Comparison of ENCODE assay signal across 9 cellular contexts in the genomic region with DNA sequence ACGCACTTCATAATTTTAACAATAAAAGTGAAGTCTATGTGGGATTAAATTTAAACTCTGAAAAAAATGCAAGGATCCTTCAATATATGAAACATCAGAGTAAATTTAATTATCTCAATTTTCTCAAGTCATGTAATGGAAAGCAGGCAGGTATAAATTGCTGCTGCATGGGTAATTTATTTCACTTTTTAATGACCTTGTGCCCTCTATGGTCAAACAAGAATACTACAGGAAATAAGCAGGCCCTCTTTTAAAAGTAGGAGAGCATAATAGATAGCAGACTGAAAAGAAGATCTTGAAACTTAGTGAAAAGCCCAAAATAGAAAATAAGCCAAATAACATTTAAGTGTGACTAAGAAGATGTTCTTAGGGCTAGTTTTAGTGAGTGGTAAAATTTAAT. TPM values are rescaled to one million over a fixed set of nuclear protein-coding genes. Genes with fewer than 3 reads are reported as not detected.
DNase-seq lines count a peak whose midpoint lies in the region; ATAC-seq and TF ChIP-seq lines count a peak whose summit lies in the region.
"Had no signal": no experiment of that assay in that cellular context is flagged by ENCODE, and none has a peak within 500 bp of the region (broad histone marks: within the 10 kb centered on the region; RNA-seq: fewer than 3 reads in every experiment).

No MANE protein-coding gene starts in this region.

- DNase-seq in GM13976 (ENCODE audit: low spot score) (peak; percentile 37), HuH-7.5 (ENCODE audit: low spot score) (peak; percentile 29), activated B cell treated with CpG ODN at 0.5 μM for 24 hours (no peak), neural progenitor cell (ENCODE audit: low spot score) (peak; percentile 13), NCI-H2029 treated with DMSO at 0.1 percent for 48 hours (lab: John Stamatoyannopoulos, UW) (no peak), NCI-H1436 treated with DMSO at 0.1 percent for 48 hours (lab: John Stamatoyannopoulos, UW) (no peak), EL (no peak)

- no peak overlapping the region for H3K4me3 Mint-ChIP-seq in activated B cell treated with CpG ODN at 0.5 μM for 24 hours
- H3K4me3 Mint-ChIP-seq in neural progenitor cell = no peak overlapping the region

- H3K4me1 Mint-ChIP-seq in activated B cell treated with CpG ODN at 0.5 μM for 24 hours (peaks cover 34% of the 10 kb centered on the region), neural progenitor cell (no peaks in the 10 kb centered on the region)

- H3K27ac ChIP-seq in neural progenitor cell = no peak overlapping the region
- H3K27ac ChIP-seq: SJCRH30 had no signal

- ATAC-seq in activated B cell treated with CpG ODN at 0.5 μM for 24 hours (ENCODE audit: low read depth) (peak; percentile 59), HG02623 (IDR thresholded peaks at IDR 0.05; ENCODE audit: unreplicated experiment) (no peak)

- POLR2A ChIA-PET in activated B cell treated with CpG ODN at 0.5 μM for 24 hours (lab: Charles Lee) = interaction anchor here (0.7 to 1.8 kb wide), 2 partner anchors 20 to 48 kb away, joined by 5 to 14 read pairs; a partner anchor contains a TSS

- H3K27ac Mint-ChIP-seq in activated B cell treated with CpG ODN at 0.5 μM for 24 hours = peak overlapping the region; percentile 62
- no peak overlapping the region for H3K27ac Mint-ChIP-seq in neural progenitor cell

- TF ChIP-seq CTCF in GM13976 (IDR thresholded peaks at IDR 0.05; ENCODE audit: borderline replicate concordance, control extremely low read depth, extremely low read depth, insufficient read depth, missing control alignments) (peak; percentile 33), activated B cell treated with CpG ODN at 0.5 μM for 24 hours (IDR thresholded peaks at IDR 0.05) (no peak), neural progenitor cell (IDR thresholded peaks at IDR 0.05) (peak; percentile 55)

- H3K27me3 Mint-ChIP-seq in activated B cell treated with CpG ODN at 0.5 μM for 24 hours = no peaks in the 10 kb centered on the region
- H3K27me3 Mint-ChIP-seq in neural progenitor cell (ENCODE audit: insufficient read depth, low read depth) = no peaks in the 10 kb centered on the region

- H3K9ac ChIP-seq in neural progenitor cell = no peak overlapping the region

- CTCF ChIA-PET in activated B cell treated with CpG ODN at 0.5 μM for 24 hours (lab: Charles Lee) = interaction anchor here (1.1 to 1.9 kb wide), 2 partner anchors 211 to 580 kb away, joined by 3 to 11 read pairs; no protein-coding TSS in a partner anchor

- no peaks in the 10 kb centered on the region for H3K4me1 ChIP-seq in neural progenitor cell

- no peak overlapping the region for H3K4me2 ChIP-seq in neural progenitor cell

- in situ Hi-C loops in GM13976 (cut with MboI; ENCODE audit: low sequenced_read_pairs, unreplicated experiment) = loop anchor here (10.0 kb wide), 1 partner anchor 204 kb away; no protein-coding TSS in a partner anchor

- H3K36me3 Mint-ChIP-seq in activated B cell treated with CpG ODN at 0.5 μM for 24 hours (ENCODE audit: low read depth) = no peaks in the 10 kb centered on the region
- no peaks in the 10 kb centered on the region for H3K36me3 Mint-ChIP-seq in neural progenitor cell

- no peaks in the 10 kb centered on the region for H3K79me2 ChIP-seq in neural progenitor cell (ENCODE audit: low read depth)

- intact Hi-C loops in activated B cell treated with CpG ODN at 0.5 μM for 24 hours (cut with micrococcal nuclease) = loop anchor here (1.0 to 10.0 kb wide), 5 partner anchors 22 to 580 kb away; a partner anchor contains a TSS

- no peak overlapping the region for H3K4me3 ChIP-seq in neural progenitor cell
- H3K4me3 ChIP-seq: SJCRH30 had no signal

- no peaks in the 10 kb centered on the region for H3K9me3 ChIP-seq in neural progenitor cell (ENCODE audit: low read depth)

- H3K9me3 Mint-ChIP-seq in activated B cell treated with CpG ODN at 0.5 μM for 24 hours (no peaks in the 10 kb centered on the region), neural progenitor cell (no peaks in the 10 kb centered on the region)

- H3K27me3 ChIP-seq in neural progenitor cell = no peaks in the 10 kb centered on the region
- H3K27me3 ChIP-seq: SJCRH30 had no signal

- no peak overlapping the region for H2AFZ ChIP-seq in neural progenitor cell (replicated peaks)

- H3K36me3 ChIP-seq in neural progenitor cell = no peaks in the 10 kb centered on the region
- H3K36me3 ChIP-seq: SJCRH30 had no signal

- no peaks in the 10 kb centered on the region for H4K20me1 ChIP-seq in neural progenitor cell (ENCODE audit: low read depth)

- no peaks in the 10 kb centered on the region for H3F3A ChIP-seq in neural progenitor cell (ENCODE audit: low read depth)

RNA-seq across cellular contexts. Expression of a gene that starts 22.9 kb away (rescaled TPM):
- total RNA-seq in activated B cell treated with CpG ODN at 0.5 μM for 24 hours (33.1 and 36.3 TPM in 2 replicates), neural progenitor cell (ENCODE audit: low replicate concordance) (46.0 and 92.1 TPM in 2 replicates)

RNA-seq across cellular contexts. Expression of a gene that starts 47.5 kb away (rescaled TPM):
- total RNA-seq in activated B cell treated with CpG ODN at 0.5 μM for 24 hours (38.4 and 41.2 TPM in 2 replicates), neural progenitor cell (ENCODE audit: low replicate concordance) (64.8 and 75.4 TPM in 2 replicates)

Comparison
In these comparisons a context has a peak if more than half of its experiments do, and no peak if none do; other contexts are left out.
1. DNase-seq: peak in GM13976 (single experiment), HuH-7.5 (single experiment) and neural progenitor cell (single experiment); none in activated B cell treated with CpG ODN at 0.5 μM for 24 hours (single experiment), NCI-H2029 treated with DMSO at 0.1 percent for 48 hours (single experiment), NCI-H1436 treated with DMSO at 0.1 percent for 48 hours (single experiment) and EL (single experiment).